Comparison of ENCODE assay signal across 9 cellular contexts in the genomic region with DNA sequence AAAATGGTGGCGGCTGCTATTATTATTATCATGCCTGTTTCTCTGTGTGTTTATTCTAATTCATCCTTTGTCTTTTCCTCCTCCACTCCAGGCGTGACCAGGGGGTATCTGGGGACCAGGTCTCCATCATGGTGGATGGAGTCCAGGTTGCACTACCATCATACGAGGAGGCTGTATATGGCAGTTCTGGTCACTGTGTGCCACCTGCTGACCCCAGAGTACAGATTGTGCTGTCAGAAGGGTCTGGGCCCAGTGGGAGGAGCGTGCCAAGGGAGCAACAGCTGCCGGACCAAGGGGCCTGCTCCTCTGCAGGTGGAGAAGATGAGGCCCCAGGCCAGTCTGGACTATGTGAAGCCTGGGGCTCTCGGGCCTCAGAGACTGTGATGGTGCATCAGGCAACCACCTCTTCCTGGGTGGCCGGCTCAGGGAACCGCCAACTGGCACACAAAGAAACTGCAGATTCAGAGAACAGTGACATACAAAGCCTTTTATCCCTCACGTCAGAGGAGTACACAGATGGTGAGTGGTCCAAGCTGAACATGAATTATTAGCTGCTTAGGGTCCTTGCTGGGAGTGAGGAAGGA. TPM values are rescaled to one million over a fixed set of nuclear protein-coding genes. Genes with fewer than 3 reads are reported as not detected.
DNase-seq lines count a peak whose midpoint lies in the region; ATAC-seq and TF ChIP-seq lines count a peak whose summit lies in the region.
"Had no signal": no experiment of that assay in that cellular context is flagged by ENCODE, and none has a peak within 500 bp of the region (broad histone marks: within the 10 kb centered on the region; RNA-seq: fewer than 3 reads in every experiment).

No MANE protein-coding gene starts in this region.

- no peak overlapping the region for H3K4me3 ChIP-seq in suprapubic skin
- H3K4me3 ChIP-seq: SJSA1 had no signal

- peak in 1 of 2 donors; percentile 9 for TF ChIP-seq CTCF in suprapubic skin (IDR thresholded peaks at IDR 0.05)

- ATAC-seq in HG03571 (IDR thresholded peaks at IDR 0.05; ENCODE audit: unreplicated experiment) (no peak), HG03045 (IDR thresholded peaks at IDR 0.05; ENCODE audit: unreplicated experiment) (no peak), HG03175 (IDR thresholded peaks at IDR 0.05; ENCODE audit: unreplicated experiment) (no peak)

- peaks cover 70% of the 10 kb centered on the region for H3K36me3 Mint-ChIP-seq in activated naive CD4-positive, alpha-beta T cell treated with anti-CD3 and anti-CD28 coated beads, Interleukin-2, amount 10 ng/mL, durations not matched to agents 7 days and 5 days

- H3K4me1 Mint-ChIP-seq in activated naive CD4-positive, alpha-beta T cell treated with anti-CD3 and anti-CD28 coated beads, Interleukin-2, amount 10 ng/mL, durations not matched to agents 7 days and 5 days = peaks cover 71% of the 10 kb centered on the region

- peaks cover 67% of the 10 kb centered on the region for H3K36me3 ChIP-seq in suprapubic skin

- H3K27me3 ChIP-seq in suprapubic skin = no peaks in the 10 kb centered on the region
- H3K27me3 ChIP-seq: SJSA1 had no signal

- DNase-seq in GM03348 (ENCODE audit: low spot score) = peak; percentile 18
- peak; percentile 88 for DNase-seq in NCI-H1694 (lab: John Stamatoyannopoulos, UW)
- DNase-seq in activated naive CD4-positive, alpha-beta T cell treated with anti-CD3 and anti-CD28 coated beads, Interleukin-2, amount 10 ng/mL, durations not matched to agents 7 days and 5 days = peak; percentile 55
- DNase-seq in midbrain (lab: John Stamatoyannopoulos, UW) = peak; percentile 66
- no peak for DNase-seq in suprapubic skin (ENCODE audit: low spot score in 2 of 2)

- H3K9me3 Mint-ChIP-seq in activated naive CD4-positive, alpha-beta T cell treated with anti-CD3 and anti-CD28 coated beads, Interleukin-2, amount 10 ng/mL, durations not matched to agents 7 days and 5 days = no peaks in the 10 kb centered on the region

- TF ChIP-seq EP300 in suprapubic skin (IDR thresholded peaks at IDR 0.05) = no peak

- no peaks in the 10 kb centered on the region for H3K27me3 Mint-ChIP-seq in activated naive CD4-positive, alpha-beta T cell treated with anti-CD3 and anti-CD28 coated beads, Interleukin-2, amount 10 ng/mL, durations not matched to agents 7 days and 5 days

- H3K9me3 ChIP-seq in suprapubic skin = no peaks in the 10 kb centered on the region
- H3K9me3 ChIP-seq: SJSA1 had no signal

- H3K27ac Mint-ChIP-seq in activated naive CD4-positive, alpha-beta T cell treated with anti-CD3 and anti-CD28 coated beads, Interleukin-2, amount 10 ng/mL, durations not matched to agents 7 days and 5 days = peak overlapping the region; percentile 19

- WGBS in suprapubic skin = 82% methylated on average over 5 of the region's 9 CpGs

- H3K4me1 ChIP-seq in suprapubic skin = peaks cover 34% of the 10 kb centered on the region
- H3K4me1 ChIP-seq: SJSA1 had no signal

- no peak overlapping the region for H3K27ac ChIP-seq in suprapubic skin
- H3K27ac ChIP-seq: SJSA1 had no signal

- CTCF ChIA-PET in activated naive CD4-positive, alpha-beta T cell treated with anti-CD3 and anti-CD28 coated beads, Interleukin-2, amount 10 ng/mL, durations not matched to agents 7 days and 5 days (lab: Charles Lee) = interaction anchor here (0.6 to 1.7 kb wide), 7 partner anchors 9 to 112 kb away, joined by 3 to 6 read pairs (median 5); a partner anchor contains a TSS

- no peak overlapping the region for H3K4me3 Mint-ChIP-seq in activated naive CD4-positive, alpha-beta T cell treated with anti-CD3 and anti-CD28 coated beads, Interleukin-2, amount 10 ng/mL, durations not matched to agents 7 days and 5 days

- TF ChIP-seq POLR2A in suprapubic skin (IDR thresholded peaks at IDR 0.05) = no peak

RNA-seq across cellular contexts. Expression of a gene that starts 58.3 kb away (rescaled TPM):
- 1,000 to 10,000 TPM in 1 of 4 donors, 100 to 1,000 TPM in 3; 342 to 1,053 (median 453) TPM for total RNA-seq in suprapubic skin

Comparison
In these comparisons a context has a peak if more than half of its experiments do, and no peak if none do; other contexts are left out.
1. DNase-seq: peak in GM03348 (single experiment), NCI-H1694 (single experiment), activated naive CD4-positive, alpha-beta T cell treated with anti-CD3 and anti-CD28 coated beads, Interleukin-2, amount 10 ng/mL, durations not matched to agents 7 days and 5 days (single experiment) and midbrain (single experiment); none in suprapubic skin (0 of 2).